In the genomic region with DNA sequence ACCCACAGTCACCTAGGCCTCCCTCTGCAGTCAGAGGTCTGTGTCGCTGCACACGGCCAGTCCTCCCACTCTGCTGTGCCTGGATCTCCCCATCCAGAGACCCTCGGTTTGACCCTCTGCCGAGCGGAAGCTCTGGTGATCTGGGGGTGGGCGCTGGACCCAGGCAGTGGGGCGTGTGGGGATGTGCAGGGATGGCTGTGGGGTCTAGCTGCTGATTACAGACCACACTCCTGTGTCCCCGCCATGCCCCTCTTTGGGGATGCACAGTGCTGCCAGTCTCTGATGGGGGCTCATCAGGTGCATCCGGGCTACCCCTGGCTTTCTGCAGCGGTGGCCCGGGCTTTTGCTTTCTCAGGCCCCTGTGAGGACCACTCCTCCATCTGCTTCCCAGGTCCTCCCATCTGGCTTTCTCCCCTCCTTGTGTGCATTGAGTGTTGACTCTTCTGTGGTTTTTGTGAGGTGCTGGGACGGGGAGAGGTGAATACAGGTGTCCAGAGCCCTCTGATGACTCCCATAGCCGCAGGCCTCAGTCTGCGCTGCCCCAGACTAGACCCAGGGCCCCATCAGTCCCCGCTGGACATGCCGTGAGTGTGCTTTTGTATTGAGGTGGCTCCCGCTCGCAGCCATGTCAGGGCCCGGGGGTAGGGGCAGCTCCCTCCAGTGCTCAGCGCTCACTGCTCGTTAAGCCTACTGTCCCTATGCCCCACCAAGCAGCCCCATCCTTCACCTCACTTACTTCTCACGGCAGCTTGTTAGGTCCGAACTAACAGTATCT, we compare ENCODE assay signal across 17 cellular contexts.
"Had no signal": no experiment of that assay in that cellular context is flagged by ENCODE, and none has a peak within 500 bp of the region (broad histone marks: within the 10 kb centered on the region; RNA-seq: fewer than 3 reads in every experiment).

No MANE protein-coding gene starts in this region.

- H3K4me1 ChIP-seq: left lung, prostate gland had no signal

- H3K9me3 Mint-ChIP-seq: activated CD8-positive, alpha-beta T cell treated with anti-CD3 and anti-CD28 coated beads for 36 hours; activated naive CD8-positive, alpha-beta T cell treated with anti-CD3 and anti-CD28 coated beads, Interleukin-2, amount 50 U/mL, for 24 hours; activated T-cell treated with anti-CD3 and anti-CD28 coated beads, Interleukin-2, amount 50 U/mL, for 4 hours; nephron progenitor cell had no signal

- DNase-seq: activated CD4-positive, alpha-beta T cell treated with anti-CD3 and anti-CD28 coated beads for 48 hours; activated CD8-positive, alpha-beta T cell treated with anti-CD3 and anti-CD28 coated beads for 36 hours; activated naive CD8-positive, alpha-beta T cell treated with anti-CD3 and anti-CD28 coated beads, Interleukin-2, amount 50 U/mL, for 24 hours; activated T-cell treated with anti-CD3 and anti-CD28 coated beads, Interleukin-2, amount 50 U/mL, for 4 hours; anterior cingulate cortex; central memory CD4-positive, alpha-beta T cell; colonic mucosa; nephron progenitor cell; SW 1271; T-helper 2 cell; testis; WERI-Rb-1 had no signal

- H3K27me3 Mint-ChIP-seq: activated CD8-positive, alpha-beta T cell treated with anti-CD3 and anti-CD28 coated beads for 36 hours; activated naive CD8-positive, alpha-beta T cell treated with anti-CD3 and anti-CD28 coated beads, Interleukin-2, amount 50 U/mL, for 24 hours had no signal

- H3K4me3 ChIP-seq: colonic mucosa, left lung, prostate gland, right atrium auricular region, skin epidermis, testis had no signal

- H3K27me3 ChIP-seq: brain microvascular endothelial cell, colonic mucosa, left lung, right atrium auricular region, testis had no signal

- H3K9me3 ChIP-seq: colonic mucosa, left lung, prostate gland, right atrium auricular region, testis had no signal

- ATAC-seq: activated CD8-positive, alpha-beta T cell treated with anti-CD3 and anti-CD28 coated beads for 36 hours; activated naive CD8-positive, alpha-beta T cell treated with anti-CD3 and anti-CD28 coated beads, Interleukin-2, amount 50 U/mL, for 24 hours; activated T-cell treated with anti-CD3 and anti-CD28 coated beads, Interleukin-2, amount 50 U/mL, for 4 hours had no signal

- H3K27ac Mint-ChIP-seq: activated CD8-positive, alpha-beta T cell treated with anti-CD3 and anti-CD28 coated beads for 36 hours had no signal

- H3K36me3 ChIP-seq: colonic mucosa, prostate gland had no signal

- H3K4me3 Mint-ChIP-seq: activated CD8-positive, alpha-beta T cell treated with anti-CD3 and anti-CD28 coated beads for 36 hours; activated naive CD8-positive, alpha-beta T cell treated with anti-CD3 and anti-CD28 coated beads, Interleukin-2, amount 50 U/mL, for 24 hours; activated T-cell treated with anti-CD3 and anti-CD28 coated beads, Interleukin-2, amount 50 U/mL, for 4 hours; nephron progenitor cell had no signal

- H3K27ac ChIP-seq: brain microvascular endothelial cell, colonic mucosa, left lung, prostate gland, right atrium auricular region, skin epidermis, testis, WERI-Rb-1 had no signal
